ENCODE assay signal across 15 cellular contexts in the genomic region with DNA sequence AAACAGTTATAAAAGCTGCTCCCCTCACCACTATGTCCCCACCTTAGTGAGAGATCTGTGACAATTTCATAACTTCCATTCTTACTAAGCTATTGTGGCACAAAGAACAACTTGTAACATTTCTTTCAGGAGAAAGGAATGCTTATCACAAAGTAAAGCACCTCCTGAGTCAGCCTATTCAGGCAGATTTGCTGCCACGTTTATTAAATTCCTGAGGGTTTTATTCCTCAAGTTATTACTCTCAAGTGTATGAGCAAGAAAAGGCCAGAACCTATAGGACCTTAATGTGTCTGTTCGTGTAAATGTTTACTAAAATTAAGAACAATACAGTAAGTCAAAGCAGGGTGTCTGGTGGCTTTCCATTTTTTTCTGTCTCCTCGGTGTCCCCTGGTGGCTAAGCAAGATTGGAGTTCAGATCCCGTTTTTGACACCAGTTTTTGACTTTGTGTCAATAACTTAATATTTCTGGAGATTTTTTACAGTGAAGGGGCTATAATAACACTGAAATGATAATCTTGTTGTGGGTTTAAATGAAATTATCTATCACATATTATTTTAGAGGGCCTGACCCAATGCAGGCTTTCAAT.
A peak's percentile ranks its signal among the peaks of the same experiment; 100 is the strongest.
DNase-seq lines count a peak whose midpoint lies in the region; ATAC-seq and TF ChIP-seq lines count a peak whose summit lies in the region.
"Had no signal": no experiment of that assay in that cellular context is flagged by ENCODE, and none has a peak within 500 bp of the region (broad histone marks: within the 10 kb centered on the region; RNA-seq: fewer than 3 reads in every experiment).

No MANE protein-coding gene starts in this region.

- H3K4me3 ChIP-seq in colonic mucosa: no peak overlapping the region
- H3K4me3 ChIP-seq: gastrocnemius medialis, lung had no signal

- TF ChIP-seq CTCF in LNCAP (IDR thresholded peaks at IDR 0.05) (peak; percentile 71), WTC11 (IDR thresholded peaks at IDR 0.05) (no peak), colonic mucosa (IDR thresholded peaks at IDR 0.05) (no peak)

- intact Hi-C loops in colonic mucosa (cut with DNase I): no loop called here

- no peaks in the 10 kb centered on the region for H3K9me3 Mint-ChIP-seq in WTC11
- peaks cover 0 to 11% (median 0%) of the 10 kb centered on the region in 9 donors for H3K9me3 Mint-ChIP-seq in naive thymus-derived CD8-positive, alpha-beta T cell

- no peaks in the 10 kb centered on the region for H3K36me3 ChIP-seq in colonic mucosa
- H3K36me3 ChIP-seq: gastrocnemius medialis had no signal

- ATAC-seq in WTC11: 0 out of 2 replicates have a peak, but pooled peaks have one; percentile 46
- ATAC-seq in naive thymus-derived CD8-positive, alpha-beta T cell: no peak
- ATAC-seq: gastrocnemius medialis had no signal

- DNase-seq in NCI-H1105 treated with DMSO at 0.1 percent for 48 hours (lab: John Stamatoyannopoulos, UW): peak; percentile 8
- no peak for DNase-seq in NCI-H1105 (lab: John Stamatoyannopoulos, UW)
- no peak for DNase-seq in WTC11 (ENCODE audit: low spot score)
- DNase-seq in lung microvascular endothelial cell (ENCODE audit: low read depth in 2 of 2): peak; percentile 20 to 40
- DNase-seq in colonic mucosa: no peak
- no peak for DNase-seq in stimulated activated CD8-positive, alpha-beta memory T cell treated with anti-CD3 and anti-CD28 coated beads, Interleukin-4, amount 100 ng/mL, for 48 hours
- DNase-seq in naive thymus-derived CD8-positive, alpha-beta T cell: no peak
- DNase-seq: activated CD4-positive, CD25-positive, alpha-beta regulatory T cell; cerebellar nuclear complex; gastrocnemius medialis; retina; trophoblast cell had no signal

- H3K4me3 Mint-ChIP-seq in WTC11: no peak overlapping the region
- H3K4me3 Mint-ChIP-seq in naive thymus-derived CD8-positive, alpha-beta T cell: no peak overlapping the region

- H3K9me3 ChIP-seq in colonic mucosa: no peaks in the 10 kb centered on the region
- H3K9me3 ChIP-seq: gastrocnemius medialis had no signal

- CTCF ChIA-PET in WTC11 (lab: Charles Lee): interaction anchor here (1.2 kb wide), 1 partner anchor 156 kb away, joined by 3 read pairs; no protein-coding TSS in a partner anchor

- H3K27me3 ChIP-seq in colonic mucosa: no peaks in the 10 kb centered on the region
- H3K27me3 ChIP-seq: gastrocnemius medialis had no signal

- H3K4me1 ChIP-seq in colonic mucosa: no peaks in the 10 kb centered on the region
- H3K4me1 ChIP-seq: gastrocnemius medialis had no signal

- H3K27ac Mint-ChIP-seq in WTC11: no peak overlapping the region
- no peak overlapping the region for H3K27ac Mint-ChIP-seq in naive thymus-derived CD8-positive, alpha-beta T cell

- no peaks in the 10 kb centered on the region for H3K27me3 Mint-ChIP-seq in WTC11 (ENCODE audit: low read depth)
- no peaks in the 10 kb centered on the region for H3K27me3 Mint-ChIP-seq in naive thymus-derived CD8-positive, alpha-beta T cell

- POLR2A ChIA-PET in WTC11 (lab: Charles Lee): no interaction called here
- POLR2A ChIA-PET in naive thymus-derived CD8-positive, alpha-beta T cell (lab: Charles Lee): no interaction called here

- H3K27ac ChIP-seq in colonic mucosa: no peak overlapping the region
- H3K27ac ChIP-seq: gastrocnemius medialis, KMS-11 had no signal

- H3K36me3 Mint-ChIP-seq in WTC11: no peaks in the 10 kb centered on the region
- H3K36me3 Mint-ChIP-seq in naive thymus-derived CD8-positive, alpha-beta T cell: no peaks in the 10 kb centered on the region

- peaks cover 10% of the 10 kb centered on the region for H3K4me1 Mint-ChIP-seq in WTC11
- no peaks in the 10 kb centered on the region for H3K4me1 Mint-ChIP-seq in naive thymus-derived CD8-positive, alpha-beta T cell

- no peak overlapping the region for H3K9ac ChIP-seq in colonic mucosa (ENCODE audit: low read depth in 2 of 2, low read length in 2 of 2)
- H3K9ac ChIP-seq: KMS-11 had no signal

TF ChIP-seq in WTC11, 78 proteins besides CTCF, POLR2A, EP300 and RAD21:
- TF ChIP-seq GRHL2 (CRISPR knock-in tag; IDR thresholded peaks at IDR 0.05; ENCODE audit: insufficient replicate concordance, severe bottlenecking) (no peak), CREB1 (CRISPR knock-in tag; IDR thresholded peaks at IDR 0.05) (no peak), SMAD3 (CRISPR knock-in tag; IDR thresholded peaks at IDR 0.05; ENCODE audit: borderline replicate concordance) (no peak), MXD4 (CRISPR knock-in tag; IDR thresholded peaks at IDR 0.05; ENCODE audit: borderline replicate concordance) (no peak), SP1 (CRISPR knock-in tag; conservative IDR thresholded peaks at IDR 0.05) (no peak), TCF7 (CRISPR knock-in tag; IDR thresholded peaks at IDR 0.05; ENCODE audit: low read depth) (no peak), OVOL2 (CRISPR knock-in tag; IDR thresholded peaks at IDR 0.05; ENCODE audit: borderline replicate concordance) (no peak), KAT7 (CRISPR knock-in tag; IDR thresholded peaks at IDR 0.05; ENCODE audit: borderline replicate concordance) (no peak), FOXJ3 (CRISPR knock-in tag; IDR thresholded peaks at IDR 0.05; ENCODE audit: borderline replicate concordance) (no peak), SMAD4 (CRISPR knock-in tag; IDR thresholded peaks at IDR 0.05) (no peak), ZNF138 (CRISPR knock-in tag; conservative IDR thresholded peaks at IDR 0.05) (no peak), RORB (CRISPR knock-in tag; IDR thresholded peaks at IDR 0.05) (no peak)
- TF ChIP-seq, protein P1, sequence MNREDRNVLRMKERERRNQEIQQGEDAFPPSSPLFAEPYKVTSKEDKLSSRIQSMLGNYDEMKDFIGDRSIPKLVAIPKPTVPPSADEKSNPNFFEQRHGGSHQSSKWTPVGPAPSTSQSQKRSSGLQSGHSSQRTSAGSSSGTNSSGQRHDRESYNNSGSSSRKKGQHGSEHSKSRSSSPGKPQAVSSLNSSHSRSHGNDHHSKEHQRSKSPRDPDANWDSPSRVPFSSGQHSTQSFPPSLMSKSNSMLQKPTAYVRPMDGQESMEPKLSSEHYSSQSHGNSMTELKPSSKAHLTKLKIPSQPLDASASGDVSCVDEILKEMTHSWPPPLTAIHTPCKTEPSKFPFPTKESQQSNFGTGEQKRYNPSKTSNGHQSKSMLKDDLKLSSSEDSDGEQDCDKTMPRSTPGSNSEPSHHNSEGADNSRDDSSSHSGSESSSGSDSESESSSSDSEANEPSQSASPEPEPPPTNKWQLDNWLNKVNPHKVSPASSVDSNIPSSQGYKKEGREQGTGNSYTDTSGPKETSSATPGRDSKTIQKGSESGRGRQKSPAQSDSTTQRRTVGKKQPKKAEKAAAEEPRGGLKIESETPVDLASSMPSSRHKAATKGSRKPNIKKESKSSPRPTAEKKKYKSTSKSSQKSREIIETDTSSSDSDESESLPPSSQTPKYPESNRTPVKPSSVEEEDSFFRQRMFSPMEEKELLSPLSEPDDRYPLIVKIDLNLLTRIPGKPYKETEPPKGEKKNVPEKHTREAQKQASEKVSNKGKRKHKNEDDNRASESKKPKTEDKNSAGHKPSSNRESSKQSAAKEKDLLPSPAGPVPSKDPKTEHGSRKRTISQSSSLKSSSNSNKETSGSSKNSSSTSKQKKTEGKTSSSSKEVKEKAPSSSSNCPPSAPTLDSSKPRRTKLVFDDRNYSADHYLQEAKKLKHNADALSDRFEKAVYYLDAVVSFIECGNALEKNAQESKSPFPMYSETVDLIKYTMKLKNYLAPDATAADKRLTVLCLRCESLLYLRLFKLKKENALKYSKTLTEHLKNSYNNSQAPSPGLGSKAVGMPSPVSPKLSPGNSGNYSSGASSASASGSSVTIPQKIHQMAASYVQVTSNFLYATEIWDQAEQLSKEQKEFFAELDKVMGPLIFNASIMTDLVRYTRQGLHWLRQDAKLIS (CRISPR knock-in tag; IDR thresholded peaks at IDR 0.05; ENCODE audit: borderline replicate concordance): no peak
- TF ChIP-seq, protein P2, sequence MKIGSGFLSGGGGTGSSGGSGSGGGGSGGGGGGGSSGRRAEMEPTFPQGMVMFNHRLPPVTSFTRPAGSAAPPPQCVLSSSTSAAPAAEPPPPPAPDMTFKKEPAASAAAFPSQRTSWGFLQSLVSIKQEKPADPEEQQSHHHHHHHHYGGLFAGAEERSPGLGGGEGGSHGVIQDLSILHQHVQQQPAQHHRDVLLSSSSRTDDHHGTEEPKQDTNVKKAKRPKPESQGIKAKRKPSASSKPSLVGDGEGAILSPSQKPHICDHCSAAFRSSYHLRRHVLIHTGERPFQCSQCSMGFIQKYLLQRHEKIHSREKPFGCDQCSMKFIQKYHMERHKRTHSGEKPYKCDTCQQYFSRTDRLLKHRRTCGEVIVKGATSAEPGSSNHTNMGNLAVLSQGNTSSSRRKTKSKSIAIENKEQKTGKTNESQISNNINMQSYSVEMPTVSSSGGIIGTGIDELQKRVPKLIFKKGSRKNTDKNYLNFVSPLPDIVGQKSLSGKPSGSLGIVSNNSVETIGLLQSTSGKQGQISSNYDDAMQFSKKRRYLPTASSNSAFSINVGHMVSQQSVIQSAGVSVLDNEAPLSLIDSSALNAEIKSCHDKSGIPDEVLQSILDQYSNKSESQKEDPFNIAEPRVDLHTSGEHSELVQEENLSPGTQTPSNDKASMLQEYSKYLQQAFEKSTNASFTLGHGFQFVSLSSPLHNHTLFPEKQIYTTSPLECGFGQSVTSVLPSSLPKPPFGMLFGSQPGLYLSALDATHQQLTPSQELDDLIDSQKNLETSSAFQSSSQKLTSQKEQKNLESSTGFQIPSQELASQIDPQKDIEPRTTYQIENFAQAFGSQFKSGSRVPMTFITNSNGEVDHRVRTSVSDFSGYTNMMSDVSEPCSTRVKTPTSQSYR (CRISPR knock-in tag; IDR thresholded peaks at IDR 0.05): no peak
- TF ChIP-seq, protein P3, sequence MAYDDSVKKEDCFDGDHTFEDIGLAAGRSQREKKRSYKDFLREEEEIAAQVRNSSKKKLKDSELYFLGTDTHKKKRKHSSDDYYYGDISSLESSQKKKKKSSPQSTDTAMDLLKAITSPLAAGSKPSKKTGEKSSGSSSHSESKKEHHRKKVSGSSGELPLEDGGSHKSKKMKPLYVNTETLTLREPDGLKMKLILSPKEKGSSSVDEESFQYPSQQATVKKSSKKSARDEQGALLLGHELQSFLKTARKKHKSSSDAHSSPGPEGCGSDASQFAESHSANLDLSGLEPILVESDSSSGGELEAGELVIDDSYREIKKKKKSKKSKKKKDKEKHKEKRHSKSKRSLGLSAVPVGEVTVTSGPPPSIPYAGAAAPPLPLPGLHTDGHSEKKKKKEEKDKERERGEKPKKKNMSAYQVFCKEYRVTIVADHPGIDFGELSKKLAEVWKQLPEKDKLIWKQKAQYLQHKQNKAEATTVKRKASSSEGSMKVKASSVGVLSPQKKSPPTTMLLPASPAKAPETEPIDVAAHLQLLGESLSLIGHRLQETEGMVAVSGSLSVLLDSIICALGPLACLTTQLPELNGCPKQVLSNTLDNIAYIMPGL (CRISPR knock-in tag; IDR thresholded peaks at IDR 0.05): no peak

Comparison
In these comparisons a context has a peak if more than half of its experiments do, and no peak if none do; other contexts are left out.
1. DNase-seq: peak in NCI-H1105 treated with DMSO at 0.1 percent for 48 hours (single experiment) and lung microvascular endothelial cell (2 of 2); none in NCI-H1105 (single experiment), WTC11 (single experiment), colonic mucosa (single experiment), stimulated activated CD8-positive, alpha-beta memory T cell treated with anti-CD3 and anti-CD28 coated beads, Interleukin-4, amount 100 ng/mL, for 48 hours (single experiment) and naive thymus-derived CD8-positive, alpha-beta T cell (0 of 10).